1 cellular context compared by ENCODE assay signal in the genomic region with DNA sequence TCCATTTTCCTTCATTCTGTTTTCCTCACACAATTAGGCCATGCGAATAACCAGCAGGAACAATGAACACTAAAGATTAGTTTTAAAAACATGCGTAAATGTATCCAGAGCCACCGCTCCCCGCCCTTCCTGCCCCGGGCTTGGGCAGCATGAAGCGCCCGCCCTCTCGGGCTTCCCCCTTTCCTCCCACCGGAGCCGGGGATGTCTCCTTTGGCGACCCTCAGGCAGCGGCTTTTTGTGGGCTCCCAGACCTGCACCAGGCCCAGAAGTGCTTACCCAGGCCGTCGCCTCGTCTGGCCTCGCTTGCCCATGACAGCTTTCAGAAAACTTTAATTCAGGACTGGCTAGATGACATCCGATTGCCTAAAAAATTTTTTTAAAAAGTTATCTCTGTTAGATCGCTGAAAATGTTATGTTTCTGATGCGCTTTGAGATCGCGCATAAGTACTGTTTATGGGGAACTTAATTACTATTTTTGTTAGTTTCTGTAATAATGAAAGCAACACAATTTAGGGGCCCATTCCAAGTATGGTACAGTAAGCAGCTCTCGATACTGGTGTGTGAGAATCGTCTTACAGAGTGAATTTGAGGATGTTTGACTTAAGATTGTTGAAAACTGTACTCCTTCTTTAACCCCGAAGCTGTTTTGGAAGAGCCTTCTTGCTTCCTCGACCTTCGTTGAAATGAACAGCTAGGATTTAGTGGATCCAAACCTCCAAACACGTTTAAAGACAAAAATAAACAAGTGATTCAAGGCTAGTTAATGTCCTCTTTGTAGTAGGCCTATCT.
TF ChIP-seq lines count a peak whose summit lies in the region.

No MANE protein-coding gene starts in this region.

TF ChIP-seq in WTC11, 78 proteins besides CTCF, POLR2A, EP300 and RAD21 (continued from another document):
- TF ChIP-seq, protein P1, sequence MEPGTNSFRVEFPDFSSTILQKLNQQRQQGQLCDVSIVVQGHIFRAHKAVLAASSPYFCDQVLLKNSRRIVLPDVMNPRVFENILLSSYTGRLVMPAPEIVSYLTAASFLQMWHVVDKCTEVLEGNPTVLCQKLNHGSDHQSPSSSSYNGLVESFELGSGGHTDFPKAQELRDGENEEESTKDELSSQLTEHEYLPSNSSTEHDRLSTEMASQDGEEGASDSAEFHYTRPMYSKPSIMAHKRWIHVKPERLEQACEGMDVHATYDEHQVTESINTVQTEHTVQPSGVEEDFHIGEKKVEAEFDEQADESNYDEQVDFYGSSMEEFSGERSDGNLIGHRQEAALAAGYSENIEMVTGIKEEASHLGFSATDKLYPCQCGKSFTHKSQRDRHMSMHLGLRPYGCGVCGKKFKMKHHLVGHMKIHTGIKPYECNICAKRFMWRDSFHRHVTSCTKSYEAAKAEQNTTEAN (CRISPR knock-in tag; IDR thresholded peaks at IDR 0.05): no peak
- TF ChIP-seq TEAD1 (CRISPR knock-in tag; IDR thresholded peaks at IDR 0.05): no peak
- TF ChIP-seq, protein P2, sequence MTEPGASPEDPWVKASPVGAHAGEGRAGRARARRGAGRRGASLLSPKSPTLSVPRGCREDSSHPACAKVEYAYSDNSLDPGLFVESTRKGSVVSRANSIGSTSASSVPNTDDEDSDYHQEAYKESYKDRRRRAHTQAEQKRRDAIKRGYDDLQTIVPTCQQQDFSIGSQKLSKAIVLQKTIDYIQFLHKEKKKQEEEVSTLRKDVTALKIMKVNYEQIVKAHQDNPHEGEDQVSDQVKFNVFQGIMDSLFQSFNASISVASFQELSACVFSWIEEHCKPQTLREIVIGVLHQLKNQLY (CRISPR knock-in tag; IDR thresholded peaks at IDR 0.05): no peak
- no peak for TF ChIP-seq SP1 (CRISPR knock-in tag; conservative IDR thresholded peaks at IDR 0.05)
- TF ChIP-seq RELA (CRISPR knock-in tag; IDR thresholded peaks at IDR 0.05; ENCODE audit: borderline replicate concordance): no peak
- TF ChIP-seq ZNF121 (CRISPR knock-in tag; IDR thresholded peaks at IDR 0.05): no peak
- no peak for TF ChIP-seq NFYB (CRISPR knock-in tag; conservative IDR thresholded peaks at IDR 0.05; ENCODE audit: low read depth)
- no peak for TF ChIP-seq NR1H2 (CRISPR knock-in tag; IDR thresholded peaks at IDR 0.05)
- no peak for TF ChIP-seq HMGA2 (CRISPR knock-in tag; IDR thresholded peaks at IDR 0.05)
- no peak for TF ChIP-seq ZNF263 (CRISPR knock-in tag; IDR thresholded peaks at IDR 0.05; ENCODE audit: low read depth)
- TF ChIP-seq, protein P3, sequence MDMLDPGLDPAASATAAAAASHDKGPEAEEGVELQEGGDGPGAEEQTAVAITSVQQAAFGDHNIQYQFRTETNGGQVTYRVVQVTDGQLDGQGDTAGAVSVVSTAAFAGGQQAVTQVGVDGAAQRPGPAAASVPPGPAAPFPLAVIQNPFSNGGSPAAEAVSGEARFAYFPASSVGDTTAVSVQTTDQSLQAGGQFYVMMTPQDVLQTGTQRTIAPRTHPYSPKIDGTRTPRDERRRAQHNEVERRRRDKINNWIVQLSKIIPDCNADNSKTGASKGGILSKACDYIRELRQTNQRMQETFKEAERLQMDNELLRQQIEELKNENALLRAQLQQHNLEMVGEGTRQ (CRISPR knock-in tag; IDR thresholded peaks at IDR 0.05): no peak
- no peak for TF ChIP-seq PRRX2 (CRISPR knock-in tag; IDR thresholded peaks at IDR 0.05)
- TF ChIP-seq, protein P4, sequence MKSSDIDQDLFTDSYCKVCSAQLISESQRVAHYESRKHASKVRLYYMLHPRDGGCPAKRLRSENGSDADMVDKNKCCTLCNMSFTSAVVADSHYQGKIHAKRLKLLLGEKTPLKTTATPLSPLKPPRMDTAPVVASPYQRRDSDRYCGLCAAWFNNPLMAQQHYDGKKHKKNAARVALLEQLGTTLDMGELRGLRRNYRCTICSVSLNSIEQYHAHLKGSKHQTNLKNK (CRISPR knock-in tag; IDR thresholded peaks at IDR 0.05): no peak
